Comparison of ENCODE assay signal across 8 cellular contexts in genomic region chr15:81480645-81481053, GRCh38.
DNase-seq lines count a peak whose midpoint lies in the region; ATAC-seq and TF ChIP-seq lines count a peak whose summit lies in the region.

No MANE protein-coding gene starts in this region.

- no peaks in the 10 kb centered on the region for H3K27me3 ChIP-seq in H7 (ENCODE audit: control insufficient read depth, insufficient read depth, low read length)

- no peaks in the 10 kb centered on the region for H3K4me1 Mint-ChIP-seq in effector memory CD8-positive, alpha-beta T cell (ENCODE audit: low read depth in 2 of 2)
- H3K4me1 Mint-ChIP-seq in memory B cell = no peaks in the 10 kb centered on the region

- peak; percentile 24 for DNase-seq in AG08396 (ENCODE audit: low spot score)
- DNase-seq in NCI-H1092 (lab: John Stamatoyannopoulos, UW) = peak; percentile 44
- DNase-seq in SK-N-MC (ENCODE audit: low read depth, low spot score) = peak; percentile 39
- DNase-seq in effector memory CD8-positive, alpha-beta T cell = peak; percentile 30 to 43 (median 39)
- DNase-seq in memory B cell (ENCODE audit: low spot score in 2 of 2) = peak; percentile 45 to 65
- no peak for DNase-seq in H7

- TF ChIP-seq CTCF in GM12872 (IDR thresholded peaks at IDR 0.05; ENCODE audit: insufficient read depth, low read depth, low read length) = peak; percentile 68

- peak overlapping the region in 1 of 2 donors; percentile 20 for H3K4me3 Mint-ChIP-seq in effector memory CD8-positive, alpha-beta T cell
- H3K4me3 Mint-ChIP-seq in memory B cell = no peak overlapping the region

- ATAC-seq in effector memory CD8-positive, alpha-beta T cell (replicated peaks) = peak; percentile 32
- ATAC-seq in memory B cell (ENCODE audit: low read depth) = peak; percentile 50
- ATAC-seq in GM21717 (IDR thresholded peaks at IDR 0.05; ENCODE audit: unreplicated experiment) = no peak

- H3K9me3 ChIP-seq in SK-N-MC (ENCODE audit: low read depth, low read length) = no peaks in the 10 kb centered on the region

- H3K36me3 ChIP-seq in SK-N-MC (ENCODE audit: insufficient read depth, low read length) (no peaks in the 10 kb centered on the region), H7 (replicated peaks; ENCODE audit: control insufficient read depth, insufficient read depth, low read length) (no peaks in the 10 kb centered on the region)

- H3K4me3 ChIP-seq in SK-N-MC (no peak overlapping the region), H7 (ENCODE audit: insufficient read depth, low read depth, low read length) (no peak overlapping the region)

- H3K9me3 Mint-ChIP-seq in effector memory CD8-positive, alpha-beta T cell = no peaks in the 10 kb centered on the region
- no peaks in the 10 kb centered on the region for H3K9me3 Mint-ChIP-seq in memory B cell

- H3K27ac Mint-ChIP-seq in effector memory CD8-positive, alpha-beta T cell = no peak overlapping the region
- no peak overlapping the region for H3K27ac Mint-ChIP-seq in memory B cell

- H3K27me3 Mint-ChIP-seq in effector memory CD8-positive, alpha-beta T cell = peaks cover 0 to 21% of the 10 kb centered on the region in 2 donors
- peaks cover 7% of the 10 kb centered on the region for H3K27me3 Mint-ChIP-seq in memory B cell

- no peaks in the 10 kb centered on the region for H3K36me3 Mint-ChIP-seq in effector memory CD8-positive, alpha-beta T cell (ENCODE audit: insufficient read depth)
- no peaks in the 10 kb centered on the region for H3K36me3 Mint-ChIP-seq in memory B cell

- no peak overlapping the region for H3K27ac ChIP-seq in SK-N-MC

- H3K9ac ChIP-seq in SK-N-MC (ENCODE audit: insufficient read length) = no peak overlapping the region
